Comparison of ENCODE assay signal across 26 cellular contexts in the genomic region with DNA sequence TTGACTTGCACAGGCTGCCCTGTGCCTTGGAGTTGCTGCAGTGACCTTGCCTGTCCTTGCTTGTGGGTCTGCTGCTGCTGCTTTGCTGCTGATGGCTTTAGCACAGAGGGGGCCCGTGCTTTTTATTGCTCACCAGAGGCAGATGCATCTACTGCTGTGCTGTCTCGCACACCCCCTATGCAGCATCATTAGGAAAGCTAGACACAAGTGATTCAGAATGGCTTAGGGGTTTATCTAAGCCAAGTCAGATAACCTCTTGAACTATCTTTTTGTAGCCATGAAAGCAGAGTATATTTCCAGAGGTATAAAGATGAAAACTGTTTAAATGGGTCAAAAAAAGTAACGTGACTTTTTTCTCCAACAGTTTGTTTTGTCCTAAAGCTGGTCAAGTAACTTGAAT. TPM values are rescaled to one million over a fixed set of nuclear protein-coding genes. Genes with fewer than 3 reads are reported as not detected.
DNase-seq lines count a peak whose midpoint lies in the region; ATAC-seq lines count a peak whose summit lies in the region.
"Had no signal": no experiment of that assay in that cellular context is flagged by ENCODE, and none has a peak within 500 bp of the region (broad histone marks: within the 10 kb centered on the region; RNA-seq: fewer than 3 reads in every experiment).

No MANE protein-coding gene starts in this region.

- peaks cover 45% of the 10 kb centered on the region for H3K4me1 Mint-ChIP-seq in activated CD4-positive, alpha-beta T cell treated with anti-CD3 and anti-CD28 coated beads for 36 hours
- peaks cover 47% of the 10 kb centered on the region for H3K4me1 Mint-ChIP-seq in activated naive CD8-positive, alpha-beta T cell treated with anti-CD3 and anti-CD28 coated beads, Interleukin-2, amount 50 U/mL, for 24 hours
- peaks cover 18% of the 10 kb centered on the region for H3K4me1 Mint-ChIP-seq in stimulated activated memory B cell treated with anti-CD40 and anti-IgM and Interleukin-4, amounts not matched to agents 10 μg/mL and 1 μg/mL and 100 μg/mL, for 72 hours

- H3K27me3 ChIP-seq in H7 (ENCODE audit: control insufficient read depth, insufficient read depth, low read length), result no peaks in the 10 kb centered on the region
- H3K27me3 ChIP-seq: heart right ventricle, sigmoid colon, vagina had no signal

- ATAC-seq in activated CD4-positive, alpha-beta T cell treated with anti-CD3 and anti-CD28 coated beads for 36 hours, result no peak
- peak; percentile 30 for ATAC-seq in left ventricle myocardium superior
- no peak for ATAC-seq in left cardiac atrium
- ATAC-seq in activated naive CD8-positive, alpha-beta T cell treated with anti-CD3 and anti-CD28 coated beads, Interleukin-2, amount 50 U/mL, for 24 hours, result no peak
- no peak for ATAC-seq in stimulated activated memory B cell treated with anti-CD40 and anti-IgM and Interleukin-4, amounts not matched to agents 10 μg/mL and 1 μg/mL and 100 μg/mL, for 72 hours
- no peak for ATAC-seq in HG03354 (IDR thresholded peaks at IDR 0.05; ENCODE audit: poor library complexity, severe bottlenecking, unreplicated experiment)
- ATAC-seq: heart right ventricle, K562 had no signal

- peak overlapping the region; percentile 91 for H3K27ac Mint-ChIP-seq in activated CD4-positive, alpha-beta T cell treated with anti-CD3 and anti-CD28 coated beads for 36 hours
- H3K27ac Mint-ChIP-seq in activated naive CD8-positive, alpha-beta T cell treated with anti-CD3 and anti-CD28 coated beads, Interleukin-2, amount 50 U/mL, for 24 hours, result peak overlapping the region; percentile 71
- H3K27ac Mint-ChIP-seq in stimulated activated memory B cell treated with anti-CD40 and anti-IgM and Interleukin-4, amounts not matched to agents 10 μg/mL and 1 μg/mL and 100 μg/mL, for 72 hours, result peak overlapping the region; percentile 30

- intact Hi-C loops in activated CD4-positive, alpha-beta T cell treated with anti-CD3 and anti-CD28 coated beads for 36 hours (cut with DNase I, micrococcal nuclease), result no loop called here
- intact Hi-C loops in left ventricle myocardium superior (cut with micrococcal nuclease), result no loop called here
- intact Hi-C loops in left cardiac atrium (cut with DNase I), result no loop called here

- H3K9me3 Mint-ChIP-seq in activated CD4-positive, alpha-beta T cell treated with anti-CD3 and anti-CD28 coated beads for 36 hours (ENCODE audit: low read depth), result no peaks in the 10 kb centered on the region
- H3K9me3 Mint-ChIP-seq in activated naive CD8-positive, alpha-beta T cell treated with anti-CD3 and anti-CD28 coated beads, Interleukin-2, amount 50 U/mL, for 24 hours, result no peaks in the 10 kb centered on the region
- H3K9me3 Mint-ChIP-seq in stimulated activated memory B cell treated with anti-CD40 and anti-IgM and Interleukin-4, amounts not matched to agents 10 μg/mL and 1 μg/mL and 100 μg/mL, for 72 hours, result no peaks in the 10 kb centered on the region
- H3K9me3 Mint-ChIP-seq: CD14-positive monocyte had no signal

- H3K4me3 Mint-ChIP-seq in activated CD4-positive, alpha-beta T cell treated with anti-CD3 and anti-CD28 coated beads for 36 hours, result no peak overlapping the region
- no peak overlapping the region for H3K4me3 Mint-ChIP-seq in activated naive CD8-positive, alpha-beta T cell treated with anti-CD3 and anti-CD28 coated beads, Interleukin-2, amount 50 U/mL, for 24 hours
- H3K4me3 Mint-ChIP-seq in stimulated activated memory B cell treated with anti-CD40 and anti-IgM and Interleukin-4, amounts not matched to agents 10 μg/mL and 1 μg/mL and 100 μg/mL, for 72 hours, result no peak overlapping the region
- H3K4me3 Mint-ChIP-seq: CD14-positive monocyte had no signal

- H3K36me3 ChIP-seq in H7 (replicated peaks; ENCODE audit: control insufficient read depth, insufficient read depth, low read length), result peaks cover 42% of the 10 kb centered on the region

- POLR2A ChIA-PET in activated CD4-positive, alpha-beta T cell treated with anti-CD3 and anti-CD28 coated beads for 36 hours (lab: Charles Lee), result no interaction called here

- H3K27me3 Mint-ChIP-seq in activated CD4-positive, alpha-beta T cell treated with anti-CD3 and anti-CD28 coated beads for 36 hours, result no peaks in the 10 kb centered on the region
- H3K27me3 Mint-ChIP-seq in activated naive CD8-positive, alpha-beta T cell treated with anti-CD3 and anti-CD28 coated beads, Interleukin-2, amount 50 U/mL, for 24 hours, result no peaks in the 10 kb centered on the region
- no peaks in the 10 kb centered on the region for H3K27me3 Mint-ChIP-seq in stimulated activated memory B cell treated with anti-CD40 and anti-IgM and Interleukin-4, amounts not matched to agents 10 μg/mL and 1 μg/mL and 100 μg/mL, for 72 hours

- peaks cover 70% of the 10 kb centered on the region for H3K36me3 Mint-ChIP-seq in activated CD4-positive, alpha-beta T cell treated with anti-CD3 and anti-CD28 coated beads for 36 hours (ENCODE audit: low read depth)
- H3K36me3 Mint-ChIP-seq in activated naive CD8-positive, alpha-beta T cell treated with anti-CD3 and anti-CD28 coated beads, Interleukin-2, amount 50 U/mL, for 24 hours (ENCODE audit: low read depth), result peaks cover 74% of the 10 kb centered on the region
- H3K36me3 Mint-ChIP-seq in stimulated activated memory B cell treated with anti-CD40 and anti-IgM and Interleukin-4, amounts not matched to agents 10 μg/mL and 1 μg/mL and 100 μg/mL, for 72 hours, result peaks cover 55% of the 10 kb centered on the region

- no peak overlapping the region for H3K4me3 ChIP-seq in H7 (ENCODE audit: insufficient read depth, low read depth, low read length)
- H3K4me3 ChIP-seq: heart right ventricle, K562, prostate gland, sigmoid colon, SK-N-MC, vagina had no signal

- CTCF ChIA-PET in activated CD4-positive, alpha-beta T cell treated with anti-CD3 and anti-CD28 coated beads for 36 hours (lab: Charles Lee), result no interaction called here

- no peak for DNase-seq in activated CD4-positive, alpha-beta T cell treated with anti-CD3 and anti-CD28 coated beads for 36 hours
- DNase-seq in activated CD4-positive, alpha-beta T cell treated with anti-CD3 and anti-CD28 coated beads for 48 hours, result no peak
- DNase-seq in left ventricle myocardium superior, result no peak
- no peak for DNase-seq in left cardiac atrium
- DNase-seq in activated naive CD8-positive, alpha-beta T cell treated with anti-CD3 and anti-CD28 coated beads, Interleukin-2, amount 50 U/mL, for 24 hours, result no peak
- DNase-seq in H7, result no peak
- DNase-seq: activated CD4-positive, CD25-positive, alpha-beta regulatory T cell treated with anti-CD3 and anti-CD28 coated beads, Interleukin-2, amount 50 U/mL, for 72 hours; activated CD8-positive, alpha-beta memory T cell treated with anti-CD3 and anti-CD28 coated beads, Interleukin-2, amount 50 U/mL, for 4 hours; activated effector memory CD4-positive, alpha-beta T cell treated with Interleukin-2 at 50 U/mL for 16 hours; amygdala; foreskin fibroblast; heart right ventricle; MM.1S; NCI-H1417; NCI-H2081; NCI-H345; NCI-H774; sigmoid colon; stimulated activated naive CD4-positive, alpha-beta T cell treated with Interleukin-2 at 50 U/mL for 16 hours had no signal

RNA-seq across cellular contexts. Expression of a gene that starts 7.8 kb away (rescaled TPM):
- total RNA-seq in activated CD4-positive, alpha-beta T cell treated with anti-CD3 and anti-CD28 coated beads for 36 hours, result 100 to 1,000 TPM; 177 to 208 TPM
- total RNA-seq in left ventricle myocardium superior (227 TPM), left cardiac atrium (100 to 1,000 TPM; 159 to 172 TPM)
- total RNA-seq in H7 (2014; rRNA removed; shearing (Covaris generic)), result 80.7 and 90.5 TPM in 2 replicates

RNA-seq across cellular contexts. Expression of a gene that starts 18.2 kb away (rescaled TPM):
- total RNA-seq in activated CD4-positive, alpha-beta T cell treated with anti-CD3 and anti-CD28 coated beads for 36 hours, result 10 to 100 TPM; 27.5 to 43.0 TPM
- total RNA-seq in left ventricle myocardium superior (179 TPM), left cardiac atrium (100 to 1,000 TPM in 1 of 2 donors, 10 to 100 TPM in 1; 91.0 to 101 TPM)
- 29.9 and 64.9 TPM in 2 replicates for total RNA-seq in H7 (2014; rRNA removed; shearing (Covaris generic))

Comparison
In these comparisons a context has a peak if more than half of its experiments do, and no peak if none do; other contexts are left out.
1. H3K27ac Mint-ChIP-seq: peak in every context shown above with its lines; median percentile 91 in activated CD4-positive, alpha-beta T cell treated with anti-CD3 and anti-CD28 coated beads for 36 hours; 71 in activated naive CD8-positive, alpha-beta T cell treated with anti-CD3 and anti-CD28 coated beads, Interleukin-2, amount 50 U/mL, for 24 hours; 30 in stimulated activated memory B cell treated with anti-CD40 and anti-IgM and Interleukin-4, amounts not matched to agents 10 μg/mL and 1 μg/mL and 100 μg/mL, for 72 hours.